8 cellular contexts compared by ENCODE assay signal in the genomic region with DNA sequence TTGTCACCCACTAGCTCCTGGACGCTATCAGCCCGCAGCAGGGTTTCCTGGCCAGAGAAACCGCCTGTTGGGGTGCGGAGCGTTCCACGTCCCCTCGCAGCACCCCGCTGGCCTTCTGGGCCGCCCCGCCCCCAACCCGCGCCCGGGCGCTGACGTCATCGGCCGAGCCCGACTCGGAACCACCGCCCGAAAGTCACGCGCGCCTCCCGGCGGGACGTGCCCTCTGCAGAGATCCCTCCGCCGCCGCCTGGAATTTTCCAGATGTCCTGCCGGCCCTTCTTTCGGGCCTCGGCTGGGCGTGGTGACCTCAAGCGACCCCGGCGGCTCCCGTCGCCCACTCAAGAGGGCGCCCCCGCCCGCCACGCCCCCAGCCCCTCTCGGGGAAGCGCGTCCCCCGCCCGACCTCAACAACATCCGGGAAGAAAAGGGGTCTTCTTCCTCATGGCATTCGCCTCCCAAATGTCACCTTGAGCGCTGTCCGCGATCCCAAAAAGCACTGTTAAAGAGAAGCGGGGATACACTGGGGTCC. TPM values are rescaled to one million over a fixed set of nuclear protein-coding genes. Genes with fewer than 3 reads are reported as not detected.
DNase-seq lines count a peak whose midpoint lies in the region; ATAC-seq and TF ChIP-seq lines count a peak whose summit lies in the region.

No MANE protein-coding gene starts in this region.

- H3K4me2 ChIP-seq in OCI-LY3 (ENCODE audit: low read length), result peak overlapping the region; percentile 92

- DNase-seq in GM10266 (ENCODE audit: extremely low spot score) (peak; percentile 82), activated T-cell treated with anti-CD3 and anti-CD28 coated beads for 48 hours (ENCODE audit: low read depth) (peak; percentile 98), epithelial cell of prostate (ENCODE audit: low read depth, low spot score) (peak; percentile 88), mucosa of descending colon (peak; percentile 98 to 99 (median 99))
- peak; percentile 91 to 93 for DNase-seq in stimulated activated CD8-positive, alpha-beta memory T cell treated with anti-CD3 and anti-CD28 coated beads, Interleukin-2, amount 100 ng/mL, for 1 hour (ENCODE audit: low read depth in 2 of 2)

- intact Hi-C loops in mucosa of descending colon (cut with DNase I, micrococcal nuclease), result loop anchor here in 1 of 2 donors (5.0 kb wide), 1 partner anchor 80 kb away; no protein-coding TSS in a partner anchor

- ATAC-seq in HG03521 (IDR thresholded peaks at IDR 0.05; ENCODE audit: unreplicated experiment), result peak; percentile 20
- peak; percentile 49 for ATAC-seq in mucosa of descending colon
- no peak for ATAC-seq in GM19395 (IDR thresholded peaks at IDR 0.05; ENCODE audit: unreplicated experiment)

- peaks cover 40% of the 10 kb centered on the region for H4K20me1 ChIP-seq in OCI-LY3 (ENCODE audit: insufficient read depth, low read length)

- peaks cover 86% of the 10 kb centered on the region for H3K79me2 ChIP-seq in OCI-LY3 (ENCODE audit: low read length)

- peak overlapping the region; percentile 24; the same call in 1 of the 2 replicates for H2AFZ ChIP-seq in OCI-LY3 (ENCODE audit: low read depth, low read length)

- H3K4me3 ChIP-seq in OCI-LY3 (ENCODE audit: low read length), result peak overlapping the region; percentile 82
- H3K4me3 ChIP-seq in mucosa of descending colon, result peak overlapping the region; percentile 81

- H3K27me3 ChIP-seq in OCI-LY3 (ENCODE audit: low read depth, low read length), result no peaks in the 10 kb centered on the region

- peaks cover 55% of the 10 kb centered on the region for H3K4me1 ChIP-seq in OCI-LY3 (ENCODE audit: low read length)
- H3K4me1 ChIP-seq in mucosa of descending colon (ENCODE audit: low read depth), result peaks cover 48% of the 10 kb centered on the region

- H3K9me3 ChIP-seq in OCI-LY3 (ENCODE audit: insufficient read depth, low read length) (no peaks in the 10 kb centered on the region), mucosa of descending colon (no peaks in the 10 kb centered on the region)

- peak overlapping the region; percentile 96 for H3K9ac ChIP-seq in OCI-LY3 (ENCODE audit: low read length)

- TF ChIP-seq CTCF in GM10266 (IDR thresholded peaks at IDR 0.05; ENCODE audit: control insufficient read depth, insufficient read depth, low read depth, missing control alignments) (no peak), OCI-LY3 (IDR thresholded peaks at IDR 0.05; ENCODE audit: low read depth, low read length) (no peak), mucosa of descending colon (IDR thresholded peaks at IDR 0.05) (no peak)

- H3K27ac ChIP-seq in OCI-LY3 (ENCODE audit: low read length) (peak overlapping the region; percentile 97), epithelial cell of prostate (peak overlapping the region; percentile 100)

- peaks cover 40% of the 10 kb centered on the region for H3K36me3 ChIP-seq in OCI-LY3 (replicated peaks; ENCODE audit: low read depth, low read length)
- H3K36me3 ChIP-seq in mucosa of descending colon (ENCODE audit: low read depth), result no peaks in the 10 kb centered on the region

RNA-seq across cellular contexts. Expression of gene NEAT1, which starts 0.4 kb away (rescaled TPM):
- total RNA-seq in mucosa of descending colon, result 1,000 to 10,000 TPM; 1,133 to 1,409 (median 1,237) TPM

RNA-seq across cellular contexts. Expression of gene FRMD8, which starts 35.7 kb away (rescaled TPM):
- 10 to 100 TPM; 27.1 to 44.1 (median 42.3) TPM for total RNA-seq in mucosa of descending colon

RNA-seq across cellular contexts. Expression of gene SLC25A45, which starts 39.7 kb away (rescaled TPM):
- 10 to 100 TPM in 2 of 3 donors, 1 to 10 TPM in 1; 8.0 to 10.5 (median 10.1) TPM for total RNA-seq in mucosa of descending colon
